18 cellular contexts compared by ENCODE assay signal in genomic region chr11:34331736-34332135, GRCh38. TPM values are rescaled to one million over a fixed set of nuclear protein-coding genes. Genes with fewer than 3 reads are reported as not detected.
DNase-seq lines count a peak whose midpoint lies in the region; FAIRE-seq and TF ChIP-seq lines count a peak whose summit lies in the region.
"Had no signal": no experiment of that assay in that cellular context is flagged by ENCODE, and none has a peak within 500 bp of the region (broad histone marks: within the 10 kb centered on the region; RNA-seq: fewer than 3 reads in every experiment).

No MANE protein-coding gene starts in this region.

- H3K4me3 ChIP-seq in ascending aorta (no peak overlapping the region), skeletal muscle satellite cell (ENCODE audit: low read length) (no peak overlapping the region), sigmoid colon (no peak overlapping the region)
- H3K4me3 ChIP-seq: GM12878, spleen, stomach had no signal

- no peak for TF ChIP-seq POLR2A in sigmoid colon (IDR thresholded peaks at IDR 0.05)

- DNase-seq in Daoy (ENCODE audit: low read depth) (peak; percentile 62), LoVo (ENCODE audit: low spot score) (peak; percentile 70), ascending aorta (ENCODE audit: low spot score in 2 of 2) (no peak), MV-4-11 (lab: John Stamatoyannopoulos, UW) (no peak), sigmoid colon (no peak), frontal cortex (ENCODE audit: low spot score in 2 of 2) (no peak), OCI-M2 (lab: John Stamatoyannopoulos, UW; ENCODE audit: unreplicated experiment) (no peak)
- DNase-seq: activated CD4-positive, alpha-beta T cell treated with anti-CD3 and anti-CD28 coated beads for 36 hours; endodermal cell; nephron progenitor cell; posterior cingulate gyrus; spleen; stomach had no signal

- intact Hi-C loops in ascending aorta (cut with DNase I) = loop anchor here (2.0 to 5.0 kb wide), 4 partner anchors 15 to 79 kb away; no protein-coding TSS in a partner anchor
- intact Hi-C loops in sigmoid colon (cut with DNase I) = no loop called here

- H3K4me2 ChIP-seq in skeletal muscle satellite cell (ENCODE audit: low read length) = peak overlapping the region; percentile 13
- H3K4me2 ChIP-seq: KMS-11 had no signal

- no peaks in the 10 kb centered on the region for H3K27me3 ChIP-seq in ascending aorta
- H3K27me3 ChIP-seq in skeletal muscle satellite cell (ENCODE audit: control insufficient read depth, insufficient read depth, low read length) = peaks cover 20% of the 10 kb centered on the region
- no peaks in the 10 kb centered on the region for H3K27me3 ChIP-seq in sigmoid colon
- H3K27me3 ChIP-seq: spleen, stomach had no signal

- H3K27ac ChIP-seq in ascending aorta = peak overlapping the region; percentile 47 to 65
- peak overlapping the region in 1 of 4 donors; percentile 11 for H3K27ac ChIP-seq in sigmoid colon
- H3K27ac ChIP-seq: KMS-11, spleen, stomach had no signal

- WGBS in sigmoid colon, 2 donors = 59 to 68% methylated on average over 3 of the region's 3 CpGs

- TF ChIP-seq EP300 in sigmoid colon (IDR thresholded peaks at IDR 0.05) = no peak

- no peak overlapping the region for H3K9ac ChIP-seq in skeletal muscle satellite cell (ENCODE audit: low read depth, low read length)
- H3K9ac ChIP-seq: KMS-11 had no signal

- H3K36me3 ChIP-seq in ascending aorta (no peaks in the 10 kb centered on the region), skeletal muscle satellite cell (ENCODE audit: insufficient read depth, low read length) (no peaks in the 10 kb centered on the region), sigmoid colon (no peaks in the 10 kb centered on the region)
- H3K36me3 ChIP-seq: spleen, stomach had no signal

- no peak for TF ChIP-seq CTCF in ascending aorta (IDR thresholded peaks at IDR 0.05)
- TF ChIP-seq CTCF in sigmoid colon (IDR thresholded peaks at IDR 0.05) = no peak

- H3K9me3 ChIP-seq in ascending aorta (no peaks in the 10 kb centered on the region), skeletal muscle satellite cell (replicated peaks; ENCODE audit: low read length) (no peaks in the 10 kb centered on the region), sigmoid colon (no peaks in the 10 kb centered on the region)
- H3K9me3 ChIP-seq: spleen, stomach had no signal

- peaks cover 14 to 44% of the 10 kb centered on the region in 2 donors for H3K4me1 ChIP-seq in ascending aorta
- H3K4me1 ChIP-seq in skeletal muscle satellite cell (ENCODE audit: control insufficient read depth, insufficient read depth, low read length) = peaks cover 18% of the 10 kb centered on the region
- peaks cover 0 to 52% (median 43%) of the 10 kb centered on the region in 4 donors for H3K4me1 ChIP-seq in sigmoid colon
- H3K4me1 ChIP-seq: spleen had no signal

- FAIRE-seq in frontal cortex (lab: Jason Lieb, UNC) = no peak
- FAIRE-seq: colon, GM12878, TTC549 had no signal

RNA-seq across cellular contexts. Expression of gene ABTB2, which starts 26.1 kb away (rescaled TPM):
- 9.3 and 11.4 TPM in 2 replicates for total RNA-seq in Daoy (2014; rRNA removed; shearing (Covaris generic))
- 7.9 TPM for total RNA-seq in ascending aorta
- total RNA-seq in skeletal muscle satellite cell (2012; rRNA removed) = 0.51 and 2.0 TPM in 2 replicates
- total RNA-seq in sigmoid colon = 1 to 10 TPM; 1.3 to 2.5 (median 2.1) TPM
- polyA plus RNA-seq in sigmoid colon = 10 to 100 TPM in 1 of 3 donors, 1 to 10 TPM in 2; 5.4 to 12.9 (median 8.2) TPM
- 2.4 TPM for total RNA-seq in frontal cortex

Comparison
In these comparisons a context has a peak if more than half of its experiments do, and no peak if none do; other contexts are left out.
1. DNase-seq: peak in Daoy (single experiment) and LoVo (single experiment); none in ascending aorta (0 of 2), MV-4-11 (single experiment), sigmoid colon (single experiment), frontal cortex (0 of 2) and OCI-M2 (single experiment).